ENCODE assay signal across 8 cellular contexts in genomic region chr17:76671123-76671911, GRCh38. TPM values are rescaled to one million over a fixed set of nuclear protein-coding genes. Genes with fewer than 3 reads are reported as not detected.
DNase-seq lines count a peak whose midpoint lies in the region; ATAC-seq and TF ChIP-seq lines count a peak whose summit lies in the region.

No MANE protein-coding gene starts in this region.

- H3K4me3 ChIP-seq in GM06990 (replicated peaks; ENCODE audit: low read depth, low read length) (peak overlapping the region; percentile 76), NB4 (ENCODE audit: low read depth, low read length) (peak overlapping the region; percentile 93), neutrophil (ENCODE audit: low read depth in 1 of 2, low read length in 1 of 2) (peak overlapping the region; percentile 75 to 83)

- no peaks in the 10 kb centered on the region for H3K9me3 ChIP-seq in neutrophil

- H3K27me3 ChIP-seq in GM06990 (replicated peaks; ENCODE audit: control insufficient read depth, insufficient read depth, low read length) (0 out of 2 replicates have a peak, but pooled peaks cover 1% of the 10 kb centered on the region), neutrophil (no peaks in the 10 kb centered on the region)

- DNase-seq in GM06990 (ENCODE audit: extremely low read depth, insufficient read length) (peak; percentile 98), NB4 (ENCODE audit: low read depth) (peak; percentile 100), SK-N-DZ (ENCODE audit: low spot score) (peak; percentile 100), germinal center (ENCODE audit: low spot score) (peak; percentile 100), substantia nigra (lab: John Stamatoyannopoulos, UW) (peak; percentile 78 to 100 (median 99))
- peak; percentile 99 for DNase-seq in activated naive CD4-positive, alpha-beta T cell treated with anti-CD3 and anti-CD28 coated beads, Interleukin-2, amount 50 U/mL, for 16 hours

- TF ChIP-seq CTCF in GM06990 (IDR thresholded peaks at IDR 0.05; ENCODE audit: insufficient read depth, low read length, poor library complexity, severe bottlenecking) (no peak), NB4 (IDR thresholded peaks at IDR 0.05; ENCODE audit: low read depth, low read length) (no peak), neutrophil (IDR thresholded peaks at IDR 0.05) (no peak)

- H3K36me3 ChIP-seq in GM06990 (ENCODE audit: control insufficient read depth, insufficient read depth, low read length) = no peaks in the 10 kb centered on the region
- H3K36me3 ChIP-seq in neutrophil = no peaks in the 10 kb centered on the region

- TF ChIP-seq POLR2A in NB4 (IDR thresholded peaks at IDR 0.05; ENCODE audit: extremely low read depth, insufficient read length) = peak; percentile 36

- ATAC-seq in HG02571 (IDR thresholded peaks at IDR 0.05; ENCODE audit: unreplicated experiment) = peak; percentile 95

- peak overlapping the region; percentile 76 for H3K27ac ChIP-seq in neutrophil
- H3K27ac ChIP-seq in substantia nigra (ENCODE audit: low read depth, low read length, poor library complexity, severe bottlenecking) = peak overlapping the region; percentile 89

- H3K4me1 ChIP-seq in neutrophil (ENCODE audit: control insufficient read depth in 1 of 2, insufficient read depth in 1 of 2, low read depth in 1 of 2, low read length in 1 of 2) = peaks cover 14 to 19% of the 10 kb centered on the region in 2 experiments

RNA-seq across cellular contexts. Expression of gene ST6GALNAC1, which starts 27.8 kb away (rescaled TPM):
- not detected in 2 replicates for polyA plus RNA-seq in SK-N-DZ (2014; cell fraction: cytosol; rRNA removed)
- not detected in 2 replicates for polyA plus RNA-seq in SK-N-DZ (2014; cell fraction: nucleus; rRNA removed)

RNA-seq across cellular contexts. Expression of gene MXRA7, which starts 39.4 kb away (rescaled TPM):
- polyA plus RNA-seq in SK-N-DZ (2014; cell fraction: cytosol; rRNA removed) = 164 and 175 TPM in 2 replicates
- polyA plus RNA-seq in SK-N-DZ (2014; cell fraction: nucleus; rRNA removed) = 91.7 and 100 TPM in 2 replicates

RNA-seq across cellular contexts. Expression of gene JMJD6, which starts 55.1 kb away (rescaled TPM):
- 31.5 and 37.4 TPM in 2 replicates for polyA plus RNA-seq in SK-N-DZ (2014; cell fraction: cytosol; rRNA removed)
- 28.4 and 34.2 TPM in 2 replicates for polyA plus RNA-seq in SK-N-DZ (2014; cell fraction: nucleus; rRNA removed)

RNA-seq across cellular contexts. Expression of gene METTL23, which starts 55.3 kb away (rescaled TPM):
- polyA plus RNA-seq in SK-N-DZ (2014; cell fraction: cytosol; rRNA removed) = 54.4 and 64.0 TPM in 2 replicates
- polyA plus RNA-seq in SK-N-DZ (2014; cell fraction: nucleus; rRNA removed) = 69.4 and 78.4 TPM in 2 replicates

Comparison
In these comparisons a context has a peak if more than half of its experiments do, and no peak if none do; other contexts are left out.
1. Peak in every context shown above with its lines: DNase-seq, ATAC-seq, H3K4me3 ChIP-seq and H3K27ac ChIP-seq.